ENCODE assay signal across 9 cellular contexts in genomic region chr1:145997156-145998023, GRCh38. TPM values are rescaled to one million over a fixed set of nuclear protein-coding genes. Genes with fewer than 3 reads are reported as not detected.
DNase-seq lines count a peak whose midpoint lies in the region; ATAC-seq and TF ChIP-seq lines count a peak whose summit lies in the region.
"Had no signal": no experiment of that assay in that cellular context is flagged by ENCODE, and none has a peak within 500 bp of the region (broad histone marks: within the 10 kb centered on the region; RNA-seq: fewer than 3 reads in every experiment).

No MANE protein-coding gene starts in this region.

- H3K9me3 ChIP-seq in thoracic aorta, result no peaks in the 10 kb centered on the region

- H3K27me3 Mint-ChIP-seq in WTC11 (ENCODE audit: low read depth) (no peaks in the 10 kb centered on the region), mesothelial cell of epicardium (ENCODE audit: low read depth) (no peaks in the 10 kb centered on the region)

- H3K36me3 ChIP-seq in KMS-11 (ENCODE audit: insufficient read depth), result no peaks in the 10 kb centered on the region
- peaks cover 19% of the 10 kb centered on the region for H3K36me3 ChIP-seq in thoracic aorta

- H3K4me3 Mint-ChIP-seq in WTC11 (peak overlapping the region; percentile 98), mesothelial cell of epicardium (peak overlapping the region; percentile 99)

- peak overlapping the region; percentile 86 for H2AFZ ChIP-seq in KMS-11 (ENCODE audit: low read depth)

- H3K4me1 Mint-ChIP-seq in WTC11 (peaks cover 57% of the 10 kb centered on the region), mesothelial cell of epicardium (peaks cover 44% of the 10 kb centered on the region)

- H3K27ac ChIP-seq in KMS-11 (peak overlapping the region; percentile 3; the same call in 1 of the 2 replicates), coronary artery (peak overlapping the region; percentile 91 to 99), thoracic aorta (peak overlapping the region; percentile 84 to 89)

- CTCF ChIA-PET in AG04449 (lab: Yijun Ruan, JAX) (interaction anchor here (0.9 to 24.4 kb wide), 5 partner anchors 9 to 33 kb away, joined by 3 to 787 read pairs (median 6); partner anchors contain the start of genes ANKRD34A, HJV and POLR3GL), WTC11 (lab: Charles Lee) (interaction anchor here (0.5 to 3.4 kb wide), 7 partner anchors 9 to 106 kb away, joined by 3 to 14 read pairs (median 5); no protein-coding TSS in a partner anchor)

- H3K4me2 ChIP-seq in KMS-11, result peak overlapping the region; percentile 78

- H3K9ac ChIP-seq in KMS-11, result peak overlapping the region; percentile 47; the same call in 1 of the 2 replicates

- H3K4me3 ChIP-seq in AG04449 (ENCODE audit: low read depth, low read length) (peak overlapping the region; percentile 90), KMS-11 (IDR thresholded peaks at IDR 0.05; ENCODE audit: insufficient read depth, low read depth, low read length) (peak overlapping the region; percentile 97), coronary artery (peak overlapping the region; percentile 97), thoracic aorta (peak overlapping the region; percentile 94)

- no peaks in the 10 kb centered on the region for H3K79me2 ChIP-seq in KMS-11 (ENCODE audit: insufficient read depth, low read depth)

- TF ChIP-seq CTCF in AG04449 (IDR thresholded peaks at IDR 0.05; ENCODE audit: insufficient read depth, low read length, missing control alignments) (no peak), KMS-11 (conservative IDR thresholded peaks at IDR 0.05; ENCODE audit: low read depth, low read length) (no peak), WTC11 (IDR thresholded peaks at IDR 0.05) (no peak), coronary artery (IDR thresholded peaks at IDR 0.05) (no peak), mesothelial cell of epicardium (IDR thresholded peaks at IDR 0.05; ENCODE audit: unreplicated experiment) (no peak), thoracic aorta (IDR thresholded peaks at IDR 0.05) (peak; percentile 10)

- ATAC-seq in GM19043 (IDR thresholded peaks at IDR 0.05; ENCODE audit: low read depth, unreplicated experiment) (peak; percentile 60), WTC11 (peak; percentile 12), thoracic aorta (ENCODE audit: insufficient number of reproducible peaks, low FRiP score, low read depth) (peak; percentile 40), GM18861 (IDR thresholded peaks at IDR 0.05; ENCODE audit: unreplicated experiment) (no peak)
- ATAC-seq: HCT116 had no signal

- no peaks in the 10 kb centered on the region for H4K20me1 ChIP-seq in KMS-11 (ENCODE audit: insufficient read depth)

- POLR2A ChIA-PET in AG04449 (lab: Yijun Ruan, JAX), result interaction anchor here (0.9 kb wide), 1 partner anchor 70 kb away, joined by 3 read pairs; the partner anchor contains the start of gene RBM8A
- POLR2A ChIA-PET in WTC11 (lab: Charles Lee), result interaction anchor here (0.8 to 1.0 kb wide), 2 partner anchors 18 to 70 kb away, joined by 4 read pairs; partner anchors contain the start of gene RBM8A

- DNase-seq in AG04449 (ENCODE audit: low read depth, low spot score) (no peak), WTC11 (ENCODE audit: low spot score) (no peak), coronary artery (ENCODE audit: low spot score) (no peak), mesothelial cell of epicardium (ENCODE audit: low spot score in 2 of 2, unreplicated experiment in 2 of 2) (no peak), thoracic aorta (ENCODE audit: low spot score) (no peak)

- peaks cover 41% of the 10 kb centered on the region for H3K36me3 Mint-ChIP-seq in WTC11
- H3K36me3 Mint-ChIP-seq in mesothelial cell of epicardium, result peaks cover 29% of the 10 kb centered on the region

- H3K27me3 ChIP-seq in KMS-11 (ENCODE audit: insufficient read depth, low read depth), result no peaks in the 10 kb centered on the region
- no peaks in the 10 kb centered on the region for H3K27me3 ChIP-seq in thoracic aorta (replicated peaks; ENCODE audit: insufficient read depth)

- peak overlapping the region; percentile 97 for H3K27ac Mint-ChIP-seq in WTC11
- H3K27ac Mint-ChIP-seq in mesothelial cell of epicardium, result peak overlapping the region; percentile 98

- H3K4me1 ChIP-seq in KMS-11 (ENCODE audit: low read depth, poor library complexity, severe bottlenecking), result peaks cover 44% of the 10 kb centered on the region
- H3K4me1 ChIP-seq in thoracic aorta (ENCODE audit: control insufficient read depth in 1 of 2, low read depth in 2 of 2), result peaks cover 40 to 59% of the 10 kb centered on the region in 2 donors

- no peaks in the 10 kb centered on the region for H3K9me3 Mint-ChIP-seq in WTC11
- H3K9me3 Mint-ChIP-seq in mesothelial cell of epicardium, result no peaks in the 10 kb centered on the region

TF ChIP-seq in WTC11, 78 proteins besides CTCF, POLR2A, EP300 and RAD21 (continues in another document):
- TF ChIP-seq SP1 (CRISPR knock-in tag; conservative IDR thresholded peaks at IDR 0.05) (no peak), PRRX2 (CRISPR knock-in tag; IDR thresholded peaks at IDR 0.05) (no peak), ZNF232 (CRISPR knock-in tag; IDR thresholded peaks at IDR 0.05) (no peak), ATF3 (CRISPR knock-in tag; conservative IDR thresholded peaks at IDR 0.05) (no peak), ZNF281 (CRISPR knock-in tag; IDR thresholded peaks at IDR 0.05) (no peak), NFYB (CRISPR knock-in tag; conservative IDR thresholded peaks at IDR 0.05; ENCODE audit: low read depth) (no peak), ZNF317 (CRISPR knock-in tag; IDR thresholded peaks at IDR 0.05; ENCODE audit: borderline replicate concordance, low read depth) (no peak), TP53 (CRISPR knock-in tag; IDR thresholded peaks at IDR 0.05) (no peak)
- TF ChIP-seq, protein P1, sequence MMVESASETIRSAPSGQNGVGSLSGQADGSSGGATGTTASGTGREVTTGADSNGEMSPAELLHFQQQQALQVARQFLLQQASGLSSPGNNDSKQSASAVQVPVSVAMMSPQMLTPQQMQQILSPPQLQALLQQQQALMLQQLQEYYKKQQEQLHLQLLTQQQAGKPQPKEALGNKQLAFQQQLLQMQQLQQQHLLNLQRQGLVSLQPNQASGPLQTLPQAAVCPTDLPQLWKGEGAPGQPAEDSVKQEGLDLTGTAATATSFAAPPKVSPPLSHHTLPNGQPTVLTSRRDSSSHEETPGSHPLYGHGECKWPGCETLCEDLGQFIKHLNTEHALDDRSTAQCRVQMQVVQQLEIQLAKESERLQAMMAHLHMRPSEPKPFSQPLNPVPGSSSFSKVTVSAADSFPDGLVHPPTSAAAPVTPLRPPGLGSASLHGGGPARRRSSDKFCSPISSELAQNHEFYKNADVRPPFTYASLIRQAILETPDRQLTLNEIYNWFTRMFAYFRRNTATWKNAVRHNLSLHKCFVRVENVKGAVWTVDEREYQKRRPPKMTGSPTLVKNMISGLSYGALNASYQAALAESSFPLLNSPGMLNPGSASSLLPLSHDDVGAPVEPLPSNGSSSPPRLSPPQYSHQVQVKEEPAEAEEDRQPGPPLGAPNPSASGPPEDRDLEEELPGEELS (CRISPR knock-in tag; IDR thresholded peaks at IDR 0.05), result no peak
- TF ChIP-seq, protein P2, sequence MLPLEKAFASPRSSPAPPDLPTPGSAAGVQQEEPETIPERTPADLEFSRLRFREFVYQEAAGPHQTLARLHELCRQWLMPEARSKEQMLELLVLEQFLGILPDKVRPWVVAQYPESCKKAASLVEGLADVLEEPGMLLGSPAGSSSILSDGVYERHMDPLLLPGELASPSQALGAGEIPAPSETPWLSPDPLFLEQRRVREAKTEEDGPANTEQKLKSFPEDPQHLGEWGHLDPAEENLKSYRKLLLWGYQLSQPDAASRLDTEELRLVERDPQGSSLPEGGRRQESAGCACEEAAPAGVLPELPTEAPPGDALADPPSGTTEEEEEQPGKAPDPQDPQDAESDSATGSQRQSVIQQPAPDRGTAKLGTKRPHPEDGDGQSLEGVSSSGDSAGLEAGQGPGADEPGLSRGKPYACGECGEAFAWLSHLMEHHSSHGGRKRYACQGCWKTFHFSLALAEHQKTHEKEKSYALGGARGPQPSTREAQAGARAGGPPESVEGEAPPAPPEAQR (CRISPR knock-in tag; IDR thresholded peaks at IDR 0.05), result no peak

RNA-seq across cellular contexts. Expression of gene TXNIP, which starts 1.0 kb away (rescaled TPM):
- total RNA-seq in WTC11 (2021) (56.7 to 76.8 TPM (median 73.8 TPM) in 3 replicates), mesothelial cell of epicardium (125 to 129 TPM (median 129 TPM) in 3 replicates), thoracic aorta (100 to 1,000 TPM; 423 to 622 TPM)

RNA-seq across cellular contexts. Expression of gene HJV, which starts 24.1 kb away (rescaled TPM):
- total RNA-seq in WTC11 (2021) (0.23 to 0.50 TPM (median 0.31 TPM) in 3 replicates), mesothelial cell of epicardium (not detected in 3 replicates), thoracic aorta (not detected)

RNA-seq across cellular contexts. Expression of gene POLR3GL, which starts 32.9 kb away (rescaled TPM):
- total RNA-seq in WTC11 (2021) (3.8 to 8.3 TPM (median 6.7 TPM) in 3 replicates), mesothelial cell of epicardium (14.4 to 16.4 TPM (median 14.7 TPM) in 3 replicates), thoracic aorta (10 to 100 TPM; 16.9 TPM)

RNA-seq across cellular contexts. Expression of gene ANKRD34A, which starts 33.0 kb away (rescaled TPM):
- total RNA-seq in WTC11 (2021) (0.21 to 0.44 TPM (median 0.22 TPM) in 3 replicates), mesothelial cell of epicardium (0.86 to 1.9 TPM (median 0.94 TPM) in 3 replicates), thoracic aorta (1 to 10 TPM; 1.1 TPM)

RNA-seq across cellular contexts. Expression of gene LIX1L, which starts 39.6 kb away (rescaled TPM):
- total RNA-seq in WTC11 (2021), result 3.0 to 3.8 TPM (median 3.8 TPM) in 3 replicates
- 26.6 to 27.6 TPM (median 27.1 TPM) in 3 replicates for total RNA-seq in mesothelial cell of epicardium
- total RNA-seq in thoracic aorta, result 10 to 100 TPM; 45.4 to 49.5 TPM

Comparison
In these comparisons a context has a peak if more than half of its experiments do, and no peak if none do; other contexts are left out.
1. H3K27ac ChIP-seq: peak in every context shown above with its lines; median percentile 95 in coronary artery; 86 in thoracic aorta; 3 in KMS-11.